In genomic region chr12:113713156-113713555, GRCh38 we compare ENCODE assay signal across 28 cellular contexts.
"Had no signal": no experiment of that assay in that cellular context is flagged by ENCODE, and none has a peak within 500 bp of the region (broad histone marks: within the 10 kb centered on the region; RNA-seq: fewer than 3 reads in every experiment).

No MANE protein-coding gene starts in this region.

- H3K36me3 Mint-ChIP-seq: stimulated activated effector memory CD8-positive, alpha-beta T cell treated with anti-CD3 and anti-CD28 coated beads, Interleukin-12 subunit alpha, Interleukin-12 subunit beta, amount 100 ng/mL, for 72 hours; stimulated activated memory B cell treated with anti-CD40 and anti-IgM and Interleukin-4, amounts not matched to agents 10 μg/mL and 1 μg/mL and 100 μg/mL, for 72 hours; type B pancreatic cell had no signal

- H3K4me3 Mint-ChIP-seq: stimulated activated effector memory CD8-positive, alpha-beta T cell treated with anti-CD3 and anti-CD28 coated beads, Interleukin-12 subunit alpha, Interleukin-12 subunit beta, amount 100 ng/mL, for 72 hours; stimulated activated memory B cell treated with anti-CD40 and anti-IgM and Interleukin-4, amounts not matched to agents 10 μg/mL and 1 μg/mL and 100 μg/mL, for 72 hours; stimulated activated naive B cell treated with anti-CD40 and anti-IgM and Interleukin-4, amounts not matched to agents 10 μg/mL and 1 μg/mL and 100 μg/mL, for 72 hours; stimulated activated naive CD8-positive, alpha-beta T cell treated with anti-CD3 and anti-CD28 coated beads, Interleukin-15, amount 100 ng/mL, for 72 hours; stimulated activated naive CD8-positive, alpha-beta T cell treated with anti-CD3 and anti-CD28 coated beads, Interleukin-15, Interleukin-2, amounts not matched to agents 100 ng/mL and 50 ng/mL, for 24 hours; type B pancreatic cell had no signal

- H3K4me1 ChIP-seq: stomach, suprapubic skin, testis, thyroid gland, tibial artery, tibial nerve, transverse colon, upper lobe of left lung, upper lobe of right lung, uterus, vagina had no signal

- H3K27ac ChIP-seq: stomach, suprapubic skin, testis, thoracic aorta, thyroid gland, tibial artery, tibial nerve, transverse colon, upper lobe of left lung, upper lobe of right lung, uterus, vagina had no signal

- H3K9me3 Mint-ChIP-seq: type B pancreatic cell had no signal

- ATAC-seq: stimulated activated effector memory CD8-positive, alpha-beta T cell treated with anti-CD3 and anti-CD28 coated beads, Interleukin-12 subunit alpha, Interleukin-12 subunit beta, amount 100 ng/mL, for 72 hours; stimulated activated memory B cell treated with anti-CD40 and anti-IgM and Interleukin-4, amounts not matched to agents 10 μg/mL and 1 μg/mL and 100 μg/mL, for 72 hours; stimulated activated naive B cell treated with anti-CD40 and anti-IgM and Interleukin-4, amounts not matched to agents 10 μg/mL and 1 μg/mL and 100 μg/mL, for 72 hours; stimulated activated naive CD8-positive, alpha-beta T cell treated with anti-CD3 and anti-CD28 coated beads, Interleukin-15, amount 100 ng/mL, for 72 hours; stimulated activated naive CD8-positive, alpha-beta T cell treated with anti-CD3 and anti-CD28 coated beads, Interleukin-15, Interleukin-2, amounts not matched to agents 100 U/mL and 50 U/mL, for 24 hours; upper lobe of right lung had no signal

- H3K36me3 ChIP-seq: stomach, suprapubic skin, thoracic aorta, thyroid gland, tibial artery, tibial nerve, transverse colon, upper lobe of left lung, upper lobe of right lung, uterus, vagina had no signal

- H3K4me3 ChIP-seq: stomach, suprapubic skin, testis, thoracic aorta, thyroid gland, tibial artery, tibial nerve, transverse colon, upper lobe of left lung, upper lobe of right lung, uterus, vagina had no signal

- DNase-seq: stimulated activated CD4-positive, alpha-beta T cell treated with anti-CD3 and anti-CD28 coated beads, Interleukin-2, amount 100 ng/mL, for 48 hours; stimulated activated CD4-positive, alpha-beta T cell treated with anti-CD3 and anti-CD28 coated beads, Interleukin-4, amount 100 ng/mL, for 1 hour; stimulated activated CD4-positive, alpha-beta T cell treated with anti-CD3 and anti-CD28 coated beads, Interleukin-4, amount 100 ng/mL, for 24 hours; stimulated activated CD4-positive, alpha-beta T cell treated with anti-CD3 and anti-CD28 coated beads, Interleukin-4, amount 100 ng/mL, for 4 hours; stimulated activated CD8-positive, alpha-beta memory T cell treated with anti-CD3 and anti-CD28 coated beads, Interleukin-4, amount 100 ng/mL, for 48 hours; stimulated activated naive B cell treated with anti-CD40 and anti-IgM and Interleukin-4, amounts not matched to agents 10 μg/mL and 1 μg/mL and 100 μg/mL, for 72 hours; stimulated activated naive CD4-positive, alpha-beta T cell; stimulated activated naive CD4-positive, alpha-beta T cell treated with Interleukin-2 at 50 U/mL for 16 hours; stimulated activated naive CD8-positive, alpha-beta T cell treated with anti-CD3 and anti-CD28 coated beads, Interleukin-15, amount 100 ng/mL, for 72 hours; stimulated activated naive CD8-positive, alpha-beta T cell treated with anti-CD3 and anti-CD28 coated beads, Interleukin-15, Interleukin-2, amounts not matched to agents 100 U/mL and 50 U/mL, for 24 hours; stomach; substantia nigra; testis; thyroid gland; tibial artery; transverse colon; upper lobe of left lung; upper lobe of right lung; uterus had no signal

- FAIRE-seq: urothelium cell line had no signal

- H3K27me3 ChIP-seq: testis, thyroid gland, tibial nerve, transverse colon, upper lobe of left lung, uterus, vagina had no signal

- H3K9me3 ChIP-seq: testis, thoracic aorta, thyroid gland, transverse colon, upper lobe of right lung, vagina had no signal

- H3K4me1 Mint-ChIP-seq: stimulated activated effector memory CD8-positive, alpha-beta T cell treated with anti-CD3 and anti-CD28 coated beads, Interleukin-12 subunit alpha, Interleukin-12 subunit beta, amount 100 ng/mL, for 72 hours; stimulated activated memory B cell treated with anti-CD40 and anti-IgM and Interleukin-4, amounts not matched to agents 10 μg/mL and 1 μg/mL and 100 μg/mL, for 72 hours; stimulated activated naive CD8-positive, alpha-beta T cell treated with anti-CD3 and anti-CD28 coated beads, Interleukin-15, amount 100 ng/mL, for 72 hours had no signal

- H3K27ac Mint-ChIP-seq: stimulated activated effector memory CD8-positive, alpha-beta T cell treated with anti-CD3 and anti-CD28 coated beads, Interleukin-12 subunit alpha, Interleukin-12 subunit beta, amount 100 ng/mL, for 72 hours; stimulated activated memory B cell treated with anti-CD40 and anti-IgM and Interleukin-4, amounts not matched to agents 10 μg/mL and 1 μg/mL and 100 μg/mL, for 72 hours; stimulated activated naive B cell treated with anti-CD40 and anti-IgM and Interleukin-4, amounts not matched to agents 10 μg/mL and 1 μg/mL and 100 μg/mL, for 72 hours; stimulated activated naive CD8-positive, alpha-beta T cell treated with anti-CD3 and anti-CD28 coated beads, Interleukin-15, Interleukin-2, amounts not matched to agents 100 ng/mL and 50 ng/mL, for 24 hours; type B pancreatic cell had no signal
